ENCODE assay signal across 8 cellular contexts in genomic region chr13:40984670-40985366, GRCh38. TPM values are rescaled to one million over a fixed set of nuclear protein-coding genes. Genes with fewer than 3 reads are reported as not detected.
DNase-seq lines count a peak whose midpoint lies in the region; ATAC-seq and TF ChIP-seq lines count a peak whose summit lies in the region.

No MANE protein-coding gene starts in this region.

- H3K4me3 ChIP-seq in SJSA1 (peak overlapping the region; percentile 3; the same call in 1 of the 2 replicates), foreskin fibroblast (ENCODE audit: low read depth in 1 of 2, low read length in 2 of 2) (no peak overlapping the region)

- in situ Hi-C loops in G401 (cut with HindIII; ENCODE audit: low sequenced_read_pairs): no loop called here

- H3K27me3 ChIP-seq in SJSA1 (replicated peaks): no peaks in the 10 kb centered on the region

- peak; percentile 59 for ATAC-seq in GM18502 (IDR thresholded peaks at IDR 0.05; ENCODE audit: poor library complexity, unreplicated experiment)
- ATAC-seq in HG02610 (IDR thresholded peaks at IDR 0.05; ENCODE audit: unreplicated experiment): peak; percentile 49

- no peak for TF ChIP-seq CTCF in foreskin fibroblast (IDR thresholded peaks at IDR 0.05; ENCODE audit: low read depth, low read length)

- no peaks in the 10 kb centered on the region for H3K36me3 ChIP-seq in SJSA1

- DNase-seq in SJSA1 (ENCODE audit: low read depth in 1 of 2, low spot score in 2 of 2) (peak in 1 of 2 experiments; percentile 12), glomerular visceral epithelial cell (ENCODE audit: extremely low spot score) (peak; percentile 17), superior temporal gyrus (ENCODE audit: extremely low spot score) (peak; percentile 71), G401 (ENCODE audit: low spot score) (no peak), foreskin fibroblast (no peak)
- DNase-seq in activated CD8-positive, alpha-beta memory T cell treated with anti-CD3 and anti-CD28 coated beads, Interleukin-2, amount 50 U/mL, for 48 hours: no peak

- H3K4me1 ChIP-seq in SJSA1 (replicated peaks): peaks cover 11% of the 10 kb centered on the region; the same call in 1 of the 2 replicates

- no peaks in the 10 kb centered on the region for H3K9me3 ChIP-seq in SJSA1 (replicated peaks)

- no peak overlapping the region for H3K27ac ChIP-seq in SJSA1

RNA-seq across cellular contexts. Expression of gene ELF1, which starts 34.3 kb away (rescaled TPM):
- total RNA-seq in SJSA1 (2014; rRNA removed; shearing (Covaris generic)): 8.6 and 9.4 TPM in 2 replicates
- total RNA-seq in G401 (2014; rRNA removed; shearing (Covaris generic)): 6.7 and 9.0 TPM in 2 replicates

Comparison
In these comparisons a context has a peak if more than half of its experiments do, and no peak if none do; other contexts are left out.
1. DNase-seq: peak in glomerular visceral epithelial cell (single experiment) and superior temporal gyrus (single experiment); none in G401 (single experiment), activated CD8-positive, alpha-beta memory T cell treated with anti-CD3 and anti-CD28 coated beads, Interleukin-2, amount 50 U/mL, for 48 hours (single experiment) and foreskin fibroblast (0 of 2).